Comparison of ENCODE assay signal across 15 cellular contexts in genomic region chr6:122429328-122429727, GRCh38.
"Had no signal": no experiment of that assay in that cellular context is flagged by ENCODE, and none has a peak within 500 bp of the region (broad histone marks: within the 10 kb centered on the region; RNA-seq: fewer than 3 reads in every experiment).

No MANE protein-coding gene starts in this region.

- DNase-seq: activated CD4-positive, alpha-beta T cell treated with anti-CD3 and anti-CD28 coated beads, Interleukin-2, amount 50 U/mL, for 48 hours; activated naive CD4-positive, alpha-beta T cell treated with Interleukin-2 at 50 U/mL for 16 hours; activated naive CD8-positive, alpha-beta T cell treated with anti-CD3 and anti-CD28 coated beads for 36 hours; activated T-cell treated with anti-CD3 and anti-CD28 coated beads, Interleukin-2, amount 50 U/mL, for 48 hours; cortex of kidney; erythroblast; head of caudate nucleus; hypothalamus; ovary; stimulated activated naive CD8-positive, alpha-beta T cell treated with anti-CD3 and anti-CD28 coated beads, Interleukin-15, amount 100 ng/mL, for 72 hours; T1000; tibial artery had no signal

- H3K27me3 Mint-ChIP-seq: activated naive CD8-positive, alpha-beta T cell treated with anti-CD3 and anti-CD28 coated beads for 36 hours; memory B cell; stimulated activated naive CD8-positive, alpha-beta T cell treated with anti-CD3 and anti-CD28 coated beads, Interleukin-15, amount 100 ng/mL, for 72 hours had no signal

- H3K4me3 Mint-ChIP-seq: activated naive CD8-positive, alpha-beta T cell treated with anti-CD3 and anti-CD28 coated beads for 36 hours; memory B cell; nephron; stimulated activated naive CD8-positive, alpha-beta T cell treated with anti-CD3 and anti-CD28 coated beads, Interleukin-15, amount 100 ng/mL, for 72 hours; WTC11 had no signal

- H3K27ac Mint-ChIP-seq: activated naive CD8-positive, alpha-beta T cell treated with anti-CD3 and anti-CD28 coated beads for 36 hours; memory B cell; nephron; stimulated activated naive CD8-positive, alpha-beta T cell treated with anti-CD3 and anti-CD28 coated beads, Interleukin-15, amount 100 ng/mL, for 72 hours; WTC11 had no signal

- H3K4me1 Mint-ChIP-seq: memory B cell, nephron, WTC11 had no signal

- H3K9me3 Mint-ChIP-seq: activated naive CD8-positive, alpha-beta T cell treated with anti-CD3 and anti-CD28 coated beads for 36 hours; memory B cell; nephron; stimulated activated naive CD8-positive, alpha-beta T cell treated with anti-CD3 and anti-CD28 coated beads, Interleukin-15, amount 100 ng/mL, for 72 hours; WTC11 had no signal
